1 cellular context compared by ENCODE assay signal in the genomic region with DNA sequence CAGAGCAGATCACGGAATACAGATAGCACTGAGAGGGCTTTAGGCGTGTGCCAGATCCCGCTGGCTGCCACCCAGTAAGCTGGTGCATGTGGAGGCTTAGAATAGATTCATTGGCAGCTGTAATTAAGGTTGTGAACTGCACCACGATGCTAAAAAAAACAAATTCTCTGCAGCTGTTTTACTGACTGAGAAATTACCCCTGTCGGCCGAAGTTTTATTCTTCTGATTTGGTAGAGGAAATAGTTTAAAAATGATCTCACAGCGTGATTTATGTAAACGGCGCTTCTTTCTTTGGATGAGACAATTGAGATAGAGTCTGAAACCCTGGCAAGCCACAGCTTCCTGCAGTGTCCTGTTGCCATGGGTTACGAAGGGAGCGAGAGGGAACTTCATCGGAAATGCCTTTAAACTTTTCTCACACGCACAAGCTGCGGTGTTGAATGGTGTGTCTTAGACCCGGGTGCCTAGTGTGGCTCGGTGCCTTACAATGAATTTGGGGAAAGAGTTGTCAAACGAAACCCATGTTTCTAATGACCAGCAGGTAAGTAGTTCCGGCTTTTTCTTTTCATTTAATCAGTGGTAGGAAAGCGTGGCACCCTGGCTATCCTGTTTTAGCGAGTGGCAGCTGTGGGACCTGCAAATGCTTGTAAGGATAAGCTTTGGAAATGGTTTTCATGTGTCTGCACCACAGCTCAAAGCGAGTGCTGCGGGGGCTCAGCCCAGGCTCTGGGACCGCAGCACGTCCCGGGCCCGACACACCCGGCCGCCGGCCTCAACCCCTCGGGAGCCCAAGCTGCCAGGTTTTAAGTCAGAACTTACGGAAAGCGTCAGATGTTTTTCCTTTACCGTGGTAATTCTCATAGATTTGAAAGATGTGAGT.
TF ChIP-seq lines count a peak whose summit lies in the region.

No MANE protein-coding gene starts in this region.

TF ChIP-seq in HepG2, 621 proteins besides CTCF, POLR2A, EP300 and RAD21 (continued from another document):
- TF ChIP-seq ZBTB4 (CRISPR knock-in tag; IDR thresholded peaks at IDR 0.05; ENCODE audit: borderline replicate concordance) (no peak), ZNF10 (CRISPR knock-in tag; IDR thresholded peaks at IDR 0.05; ENCODE audit: borderline replicate concordance, low read depth) (no peak), KLF6 (CRISPR knock-in tag; IDR thresholded peaks at IDR 0.05) (no peak), SP5 (CRISPR knock-in tag; IDR thresholded peaks at IDR 0.05; ENCODE audit: borderline replicate concordance, low read depth) (no peak), SP2 (CRISPR knock-in tag; IDR thresholded peaks at IDR 0.05) (no peak)
- TF ChIP-seq, protein P1, sequence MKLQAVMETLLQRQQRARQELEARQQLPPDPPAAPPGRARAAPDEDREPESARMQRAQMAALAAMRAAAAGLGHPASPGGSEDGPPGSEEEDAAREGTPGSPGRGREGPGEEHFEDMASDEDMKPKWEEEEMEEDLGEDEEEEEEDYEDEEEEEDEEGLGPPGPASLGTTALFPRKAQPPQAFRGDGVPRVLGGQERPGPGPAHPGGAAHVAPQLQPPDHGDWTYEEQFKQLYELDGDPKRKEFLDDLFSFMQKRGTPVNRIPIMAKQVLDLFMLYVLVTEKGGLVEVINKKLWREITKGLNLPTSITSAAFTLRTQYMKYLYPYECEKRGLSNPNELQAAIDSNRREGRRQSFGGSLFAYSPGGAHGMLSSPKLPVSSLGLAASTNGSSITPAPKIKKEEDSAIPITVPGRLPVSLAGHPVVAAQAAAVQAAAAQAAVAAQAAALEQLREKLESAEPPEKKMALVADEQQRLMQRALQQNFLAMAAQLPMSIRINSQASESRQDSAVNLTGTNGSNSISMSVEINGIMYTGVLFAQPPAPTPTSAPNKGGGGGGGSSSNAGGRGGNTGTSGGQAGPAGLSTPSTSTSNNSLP (IDR thresholded peaks at IDR 0.05; ENCODE audit: low read depth, low read length): no peak
- TF ChIP-seq, protein P2, sequence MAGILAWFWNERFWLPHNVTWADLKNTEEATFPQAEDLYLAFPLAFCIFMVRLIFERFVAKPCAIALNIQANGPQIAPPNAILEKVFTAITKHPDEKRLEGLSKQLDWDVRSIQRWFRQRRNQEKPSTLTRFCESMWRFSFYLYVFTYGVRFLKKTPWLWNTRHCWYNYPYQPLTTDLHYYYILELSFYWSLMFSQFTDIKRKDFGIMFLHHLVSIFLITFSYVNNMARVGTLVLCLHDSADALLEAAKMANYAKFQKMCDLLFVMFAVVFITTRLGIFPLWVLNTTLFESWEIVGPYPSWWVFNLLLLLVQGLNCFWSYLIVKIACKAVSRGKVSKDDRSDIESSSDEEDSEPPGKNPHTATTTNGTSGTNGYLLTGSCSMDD (CRISPR knock-in tag; IDR thresholded peaks at IDR 0.05): no peak
